In genomic region chr19:36377541-36378178, GRCh38 we compare ENCODE assay signal across 9 cellular contexts. TPM values are rescaled to one million over a fixed set of nuclear protein-coding genes. Genes with fewer than 3 reads are reported as not detected.
DNase-seq lines count a peak whose midpoint lies in the region; ATAC-seq, FAIRE-seq and TF ChIP-seq lines count a peak whose summit lies in the region.
"Had no signal": no experiment of that assay in that cellular context is flagged by ENCODE, and none has a peak within 500 bp of the region (broad histone marks: within the 10 kb centered on the region; RNA-seq: fewer than 3 reads in every experiment).

No MANE protein-coding gene starts in this region.

- DNase-seq in activated CD4-positive, alpha-beta T cell treated with anti-CD3 and anti-CD28 coated beads, Interleukin-2, amount 10 ng/mL, durations not matched to agents 7 days and 5 days: no peak
- no peak for DNase-seq in activated CD4-positive, alpha-beta T cell treated with anti-CD3 and anti-CD28 coated beads, Interleukin-2, amount 50 U/mL, for 48 hours
- no peak for DNase-seq in activated naive CD8-positive, alpha-beta T cell treated with anti-CD3 and anti-CD28 coated beads, Interleukin-2, amount 10 ng/mL, durations not matched to agents 7 days and 5 days
- DNase-seq in kidney (no peak), stomach (no peak), NCI-H1436 treated with DMSO at 0.1 percent for 48 hours (lab: John Stamatoyannopoulos, UW) (no peak), superior temporal gyrus (ENCODE audit: extremely low spot score) (no peak)
- DNase-seq: NCI-H1930 had no signal

- FAIRE-seq in kidney (lab: Jason Lieb, UNC): no peak

- peaks cover 14% of the 10 kb centered on the region for H3K4me1 Mint-ChIP-seq in activated CD4-positive, alpha-beta T cell treated with anti-CD3 and anti-CD28 coated beads, Interleukin-2, amount 10 ng/mL, durations not matched to agents 7 days and 5 days
- H3K4me1 Mint-ChIP-seq in activated naive CD8-positive, alpha-beta T cell treated with anti-CD3 and anti-CD28 coated beads, Interleukin-2, amount 10 ng/mL, durations not matched to agents 7 days and 5 days: peaks cover 10% of the 10 kb centered on the region

- peak overlapping the region; percentile 78 to 94 for H3K9ac ChIP-seq in kidney (ENCODE audit: low read length in 2 of 2)

- ATAC-seq in activated naive CD8-positive, alpha-beta T cell treated with anti-CD3 and anti-CD28 coated beads, Interleukin-2, amount 10 ng/mL, durations not matched to agents 7 days and 5 days (ENCODE audit: low read depth): no peak
- ATAC-seq in HG03045 (IDR thresholded peaks at IDR 0.05; ENCODE audit: unreplicated experiment): no peak

- peaks cover 21% of the 10 kb centered on the region for H3K36me3 Mint-ChIP-seq in activated CD4-positive, alpha-beta T cell treated with anti-CD3 and anti-CD28 coated beads, Interleukin-2, amount 10 ng/mL, durations not matched to agents 7 days and 5 days (ENCODE audit: low read depth)
- peaks cover 11% of the 10 kb centered on the region for H3K36me3 Mint-ChIP-seq in activated naive CD8-positive, alpha-beta T cell treated with anti-CD3 and anti-CD28 coated beads, Interleukin-2, amount 10 ng/mL, durations not matched to agents 7 days and 5 days

- peak overlapping the region; percentile 85 for H3K4me3 Mint-ChIP-seq in activated CD4-positive, alpha-beta T cell treated with anti-CD3 and anti-CD28 coated beads, Interleukin-2, amount 10 ng/mL, durations not matched to agents 7 days and 5 days
- H3K4me3 Mint-ChIP-seq in activated naive CD8-positive, alpha-beta T cell treated with anti-CD3 and anti-CD28 coated beads, Interleukin-2, amount 10 ng/mL, durations not matched to agents 7 days and 5 days: peak overlapping the region; percentile 91

- WGBS in stomach, 5 donors: 53 to 70% (median 56%) methylated on average over 9 to 10 of the region's 10 CpGs

- H3K27me3 ChIP-seq in stomach: no peaks in the 10 kb centered on the region

- no peaks in the 10 kb centered on the region for H3K27me3 Mint-ChIP-seq in activated CD4-positive, alpha-beta T cell treated with anti-CD3 and anti-CD28 coated beads, Interleukin-2, amount 10 ng/mL, durations not matched to agents 7 days and 5 days
- no peaks in the 10 kb centered on the region for H3K27me3 Mint-ChIP-seq in activated naive CD8-positive, alpha-beta T cell treated with anti-CD3 and anti-CD28 coated beads, Interleukin-2, amount 10 ng/mL, durations not matched to agents 7 days and 5 days

- POLR2A ChIA-PET in activated CD4-positive, alpha-beta T cell treated with anti-CD3 and anti-CD28 coated beads, Interleukin-2, amount 10 ng/mL, durations not matched to agents 7 days and 5 days (lab: Charles Lee): no interaction called here
- POLR2A ChIA-PET in activated naive CD8-positive, alpha-beta T cell treated with anti-CD3 and anti-CD28 coated beads, Interleukin-2, amount 10 ng/mL, durations not matched to agents 7 days and 5 days (lab: Charles Lee): interaction anchor here (0.6 kb wide), 1 partner anchor 117 kb away, joined by 3 read pairs; no protein-coding TSS in a partner anchor

- H3K9me3 Mint-ChIP-seq in activated CD4-positive, alpha-beta T cell treated with anti-CD3 and anti-CD28 coated beads, Interleukin-2, amount 10 ng/mL, durations not matched to agents 7 days and 5 days: peaks cover 20% of the 10 kb centered on the region
- peaks cover 19% of the 10 kb centered on the region for H3K9me3 Mint-ChIP-seq in activated naive CD8-positive, alpha-beta T cell treated with anti-CD3 and anti-CD28 coated beads, Interleukin-2, amount 10 ng/mL, durations not matched to agents 7 days and 5 days

- H3K36me3 ChIP-seq in kidney (ENCODE audit: control insufficient read depth in 1 of 2, insufficient read depth in 2 of 2, low read length in 2 of 2) (no peaks in the 10 kb centered on the region), stomach (no peaks in the 10 kb centered on the region)

- CTCF ChIA-PET in activated CD4-positive, alpha-beta T cell treated with anti-CD3 and anti-CD28 coated beads, Interleukin-2, amount 10 ng/mL, durations not matched to agents 7 days and 5 days (lab: Charles Lee): interaction anchor here (1.3 kb wide), 1 partner anchor 18 kb away, joined by 4 read pairs; no protein-coding TSS in a partner anchor

- H3K4me1 ChIP-seq in kidney (ENCODE audit: control insufficient read depth in 1 of 2, insufficient read depth in 1 of 2, low read depth in 1 of 2, low read length in 2 of 2): peaks cover 3 to 4% of the 10 kb centered on the region in 2 donors
- peaks cover 9 to 22% (median 15%) of the 10 kb centered on the region in 4 donors for H3K4me1 ChIP-seq in stomach

- H3K27ac Mint-ChIP-seq in activated CD4-positive, alpha-beta T cell treated with anti-CD3 and anti-CD28 coated beads, Interleukin-2, amount 10 ng/mL, durations not matched to agents 7 days and 5 days: peak overlapping the region; percentile 96
- peak overlapping the region; percentile 8 for H3K27ac Mint-ChIP-seq in activated naive CD8-positive, alpha-beta T cell treated with anti-CD3 and anti-CD28 coated beads, Interleukin-2, amount 10 ng/mL, durations not matched to agents 7 days and 5 days

- H3K9me3 ChIP-seq in kidney (ENCODE audit: control insufficient read depth in 1 of 2, low read length in 2 of 2): no peaks in the 10 kb centered on the region
- H3K9me3 ChIP-seq in stomach: peaks cover 0 to 21% (median 5%) of the 10 kb centered on the region in 4 donors

- TF ChIP-seq CTCF in kidney (IDR thresholded peaks at IDR 0.05; ENCODE audit: borderline replicate concordance, extremely low read depth, insufficient read depth): no peak
- TF ChIP-seq CTCF in stomach (IDR thresholded peaks at IDR 0.05): no peak

- peak overlapping the region; percentile 52 to 68 for H3K27ac ChIP-seq in kidney (ENCODE audit: low read depth in 2 of 2, low read length in 2 of 2)
- H3K27ac ChIP-seq in stomach: peak overlapping the region in 4 of 5 donors; percentile 78 to 90 (median 88)

- TF ChIP-seq POLR2A in stomach (IDR thresholded peaks at IDR 0.05): no peak

- no peak for TF ChIP-seq EP300 in stomach (IDR thresholded peaks at IDR 0.05)

- H3K4me3 ChIP-seq in kidney (ENCODE audit: low read length in 2 of 2) (peak overlapping the region; percentile 92 to 95), stomach (peak overlapping the region in 3 of 4 donors; percentile 66 to 85 (median 67))

- intact Hi-C loops in kidney (cut with DNase I): no loop called here
- intact Hi-C loops in stomach (cut with DNase I; ENCODE audit: low total_unique reads): no loop called here

RNA-seq across cellular contexts. Expression of gene ZFP14, which starts 1.3 kb away (rescaled TPM):
- 1 to 10 TPM; 5.3 to 6.8 TPM for total RNA-seq in activated CD4-positive, alpha-beta T cell treated with anti-CD3 and anti-CD28 coated beads, Interleukin-2, amount 10 ng/mL, durations not matched to agents 7 days and 5 days
- 1 to 10 TPM; 9.3 to 9.7 TPM for total RNA-seq in activated naive CD8-positive, alpha-beta T cell treated with anti-CD3 and anti-CD28 coated beads, Interleukin-2, amount 10 ng/mL, durations not matched to agents 7 days and 5 days
- total RNA-seq in kidney: 7.3 TPM
- polyA plus RNA-seq in kidney (ENCODE audit: insufficient read depth, low read depth, low replicate concordance): 4.3 TPM
- 1 to 10 TPM in 4 of 5 donors, under 1 TPM in 1; 0.29 to 9.2 (median 5.9) TPM for total RNA-seq in stomach
- polyA plus RNA-seq in stomach: 1 to 10 TPM in 2 of 3 donors, under 1 TPM in 1; 0.68 to 2.0 (median 1.2) TPM

RNA-seq across cellular contexts. Expression of gene ZFP82, which starts 40.8 kb away (rescaled TPM):
- total RNA-seq in activated CD4-positive, alpha-beta T cell treated with anti-CD3 and anti-CD28 coated beads, Interleukin-2, amount 10 ng/mL, durations not matched to agents 7 days and 5 days: 1 to 10 TPM; 6.0 to 6.7 TPM
- 10 to 100 TPM in 1 of 2 experiments, 1 to 10 TPM in 1; 8.3 to 10.8 TPM for total RNA-seq in activated naive CD8-positive, alpha-beta T cell treated with anti-CD3 and anti-CD28 coated beads, Interleukin-2, amount 10 ng/mL, durations not matched to agents 7 days and 5 days
- total RNA-seq in kidney (7.9 TPM), stomach (1 to 10 TPM in 2 of 5 donors, under 1 TPM in 3; 0.29 to 7.3 (median 0.58) TPM)
- polyA plus RNA-seq in kidney (ENCODE audit: insufficient read depth, low read depth, low replicate concordance) (4.5 TPM), stomach (1 to 10 TPM; 1.1 to 1.5 (median 1.4) TPM)
